In genomic region chr1:230919201-230919600, GRCh38 we compare ENCODE assay signal across 19 cellular contexts.
"Had no signal": no experiment of that assay in that cellular context is flagged by ENCODE, and none has a peak within 500 bp of the region (broad histone marks: within the 10 kb centered on the region; RNA-seq: fewer than 3 reads in every experiment).

No MANE protein-coding gene starts in this region.

- H3K27me3 Mint-ChIP-seq: dendritic cell treated with granulocyte-macrophage colony-stimulating factor and Interleukin-4, amounts not matched to agents 40 ng/mL and 50 ng/mL, for 4 days had no signal

- H3K9me3 ChIP-seq: heart left ventricle, ovary, spleen, stomach, testis, upper lobe of right lung had no signal

- H3K27me3 ChIP-seq: brain microvascular endothelial cell, foreskin keratinocyte, heart left ventricle, neural progenitor cell, ovary, spleen, stomach, testis, upper lobe of right lung had no signal

- H3K27ac ChIP-seq: brain microvascular endothelial cell, foreskin keratinocyte, heart left ventricle, neural progenitor cell, ovary, spleen, stomach, testis, upper lobe of right lung had no signal

- H3K4me1 ChIP-seq: foreskin keratinocyte, heart left ventricle, neural progenitor cell, testis, upper lobe of right lung had no signal

- DNase-seq: activated CD4-positive, alpha-beta T cell treated with anti-CD3 and anti-CD28 coated beads, Interleukin-2, amount 50 U/mL, for 1 hour; activated CD4-positive, CD25-positive, alpha-beta regulatory T cell; activated effector memory CD4-positive, alpha-beta T cell treated with anti-CD3 and anti-CD28 coated beads, Interleukin-2, amount 50 U/mL, for 16 hours; activated T-cell treated with anti-CD3 and anti-CD28 coated beads for 4 hours; anterior cingulate cortex; brain microvascular endothelial cell; effector memory CD4-positive, alpha-beta T cell; foreskin keratinocyte; heart left ventricle; midbrain; ovary; spleen; stomach; testis; upper lobe of right lung had no signal

- H3K27ac Mint-ChIP-seq: dendritic cell treated with granulocyte-macrophage colony-stimulating factor and Interleukin-4, amounts not matched to agents 40 ng/mL and 50 ng/mL, for 4 days; neural progenitor cell had no signal

- ATAC-seq: activated naive CD4-positive, alpha-beta T cell treated with anti-CD3 and anti-CD28 coated beads, Interleukin-2, amount 50 U/mL, for 72 hours; foreskin keratinocyte; heart left ventricle; sciatic nerve; upper lobe of right lung had no signal

- H3K4me3 Mint-ChIP-seq: dendritic cell treated with granulocyte-macrophage colony-stimulating factor and Interleukin-4, amounts not matched to agents 40 ng/mL and 50 ng/mL, for 4 days; neural progenitor cell had no signal

- H3K4me3 ChIP-seq: heart left ventricle, neural progenitor cell, ovary, spleen, stomach, testis, upper lobe of right lung had no signal

- H3K36me3 ChIP-seq: ovary had no signal

- H3K9me3 Mint-ChIP-seq: activated naive CD4-positive, alpha-beta T cell treated with anti-CD3 and anti-CD28 coated beads, Interleukin-2, amount 50 U/mL, for 72 hours; dendritic cell treated with granulocyte-macrophage colony-stimulating factor and Interleukin-4, amounts not matched to agents 40 ng/mL and 50 ng/mL, for 4 days; neural progenitor cell had no signal

- H3K4me1 Mint-ChIP-seq: neural progenitor cell had no signal

- H3K36me3 Mint-ChIP-seq: activated naive CD4-positive, alpha-beta T cell treated with anti-CD3 and anti-CD28 coated beads, Interleukin-2, amount 50 U/mL, for 72 hours had no signal
